ENCODE assay signal across 1 cellular context in genomic region chr17:48047741-48048320, GRCh38.
A peak's percentile ranks its signal among the peaks of the same experiment; 100 is the strongest.
TF ChIP-seq lines count a peak whose summit lies in the region.

No MANE protein-coding gene starts in this region.

TF ChIP-seq in HEK293, 187 proteins besides CTCF, POLR2A, EP300 and RAD21 (continued from another document and continues in another):
- no peak for TF ChIP-seq TSHZ1 (tag by site-specific recombination; IDR thresholded peaks at IDR 0.05; ENCODE audit: borderline replicate concordance)
- peak; percentile 93 for TF ChIP-seq ZBTB20 (tag by site-specific recombination; IDR thresholded peaks at IDR 0.05)
- TF ChIP-seq ZNF175 (tag by site-specific recombination; IDR thresholded peaks at IDR 0.05) = no peak
- no peak for TF ChIP-seq ZNF658 (tag by site-specific recombination; IDR thresholded peaks at IDR 0.05)
- TF ChIP-seq KLF9 (tag by site-specific recombination; IDR thresholded peaks at IDR 0.05; ENCODE audit: low read depth) = peak; percentile 51
- peak; percentile 91 for TF ChIP-seq KLF8 (tag by site-specific recombination; IDR thresholded peaks at IDR 0.05)
- TF ChIP-seq KLF1 (tag by site-specific recombination; IDR thresholded peaks at IDR 0.05) = peak; percentile 76
- no peak; the same call in 1 of the 2 replicates for TF ChIP-seq OSR2 (tag by site-specific recombination; IDR thresholded peaks at IDR 0.05)
- TF ChIP-seq ZEB2 (tag by site-specific recombination; IDR thresholded peaks at IDR 0.05) = peak; percentile 49
- TF ChIP-seq, protein P1, sequence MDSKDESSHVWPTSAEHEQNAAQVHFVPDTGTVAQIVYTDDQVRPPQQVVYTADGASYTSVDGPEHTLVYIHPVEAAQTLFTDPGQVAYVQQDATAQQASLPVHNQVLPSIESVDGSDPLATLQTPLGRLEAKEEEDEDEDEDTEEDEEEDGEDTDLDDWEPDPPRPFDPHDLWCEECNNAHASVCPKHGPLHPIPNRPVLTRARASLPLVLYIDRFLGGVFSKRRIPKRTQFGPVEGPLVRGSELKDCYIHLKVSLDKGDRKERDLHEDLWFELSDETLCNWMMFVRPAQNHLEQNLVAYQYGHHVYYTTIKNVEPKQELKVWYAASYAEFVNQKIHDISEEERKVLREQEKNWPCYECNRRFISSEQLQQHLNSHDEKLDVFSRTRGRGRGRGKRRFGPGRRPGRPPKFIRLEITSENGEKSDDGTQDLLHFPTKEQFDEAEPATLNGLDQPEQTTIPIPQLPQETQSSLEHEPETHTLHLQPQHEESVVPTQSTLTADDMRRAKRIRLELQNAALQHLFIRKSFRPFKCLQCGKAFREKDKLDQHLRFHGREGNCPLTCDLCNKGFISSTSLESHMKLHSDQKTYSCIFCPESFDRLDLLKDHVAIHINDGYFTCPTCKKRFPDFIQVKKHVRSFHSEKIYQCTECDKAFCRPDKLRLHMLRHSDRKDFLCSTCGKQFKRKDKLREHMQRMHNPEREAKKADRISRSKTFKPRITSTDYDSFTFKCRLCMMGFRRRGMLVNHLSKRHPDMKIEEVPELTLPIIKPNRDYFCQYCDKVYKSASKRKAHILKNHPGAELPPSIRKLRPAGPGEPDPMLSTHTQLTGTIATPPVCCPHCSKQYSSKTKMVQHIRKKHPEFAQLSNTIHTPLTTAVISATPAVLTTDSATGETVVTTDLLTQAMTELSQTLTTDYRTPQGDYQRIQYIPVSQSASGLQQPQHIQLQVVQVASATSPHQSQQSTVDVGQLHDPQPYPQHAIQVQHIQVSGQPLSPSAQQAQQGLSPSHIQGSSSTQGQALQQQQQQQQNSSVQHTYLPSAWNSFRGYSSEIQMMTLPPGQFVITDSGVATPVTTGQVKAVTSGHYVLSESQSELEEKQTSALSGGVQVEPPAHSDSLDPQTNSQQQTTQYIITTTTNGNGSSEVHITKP (tag by site-specific recombination; IDR thresholded peaks at IDR 0.05) = peak; percentile 79
- TF ChIP-seq ZNF529 (tag by site-specific recombination; IDR thresholded peaks at IDR 0.05; ENCODE audit: insufficient replicate concordance) = no peak
- no peak for TF ChIP-seq ZNF623 (tag by site-specific recombination; IDR thresholded peaks at IDR 0.05)
- TF ChIP-seq ZNF341 (tag by site-specific recombination; IDR thresholded peaks at IDR 0.05; ENCODE audit: low read depth) = peak; percentile 72
- TF ChIP-seq, protein P2, sequence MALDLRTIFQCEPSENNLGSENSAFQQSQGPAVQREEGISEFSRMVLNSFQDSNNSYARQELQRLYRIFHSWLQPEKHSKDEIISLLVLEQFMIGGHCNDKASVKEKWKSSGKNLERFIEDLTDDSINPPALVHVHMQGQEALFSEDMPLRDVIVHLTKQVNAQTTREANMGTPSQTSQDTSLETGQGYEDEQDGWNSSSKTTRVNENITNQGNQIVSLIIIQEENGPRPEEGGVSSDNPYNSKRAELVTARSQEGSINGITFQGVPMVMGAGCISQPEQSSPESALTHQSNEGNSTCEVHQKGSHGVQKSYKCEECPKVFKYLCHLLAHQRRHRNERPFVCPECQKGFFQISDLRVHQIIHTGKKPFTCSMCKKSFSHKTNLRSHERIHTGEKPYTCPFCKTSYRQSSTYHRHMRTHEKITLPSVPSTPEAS (tag by site-specific recombination; IDR thresholded peaks at IDR 0.05) = 0 out of 2 replicates have a peak, but pooled peaks have one; percentile 34
- peak; percentile 23; the same call in 1 of the 2 replicates for TF ChIP-seq KLF10 (tag by site-specific recombination; IDR thresholded peaks at IDR 0.05)
- peak; percentile 73 for TF ChIP-seq ZNF394 (tag by site-specific recombination; IDR thresholded peaks at IDR 0.05; ENCODE audit: borderline replicate concordance)
- TF ChIP-seq, protein P3, sequence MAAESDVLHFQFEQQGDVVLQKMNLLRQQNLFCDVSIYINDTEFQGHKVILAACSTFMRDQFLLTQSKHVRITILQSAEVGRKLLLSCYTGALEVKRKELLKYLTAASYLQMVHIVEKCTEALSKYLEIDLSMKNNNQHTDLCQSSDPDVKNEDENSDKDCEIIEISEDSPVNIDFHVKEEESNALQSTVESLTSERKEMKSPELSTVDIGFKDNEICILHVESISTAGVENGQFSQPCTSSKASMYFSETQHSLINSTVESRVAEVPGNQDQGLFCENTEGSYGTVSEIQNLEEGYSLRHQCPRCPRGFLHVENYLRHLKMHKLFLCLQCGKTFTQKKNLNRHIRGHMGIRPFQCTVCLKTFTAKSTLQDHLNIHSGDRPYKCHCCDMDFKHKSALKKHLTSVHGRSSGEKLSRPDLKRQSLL (tag by site-specific recombination; IDR thresholded peaks at IDR 0.05) = peak; percentile 60
- TF ChIP-seq ZNF354C (tag by site-specific recombination; IDR thresholded peaks at IDR 0.05; ENCODE audit: borderline replicate concordance, low read depth) = no peak
- TF ChIP-seq ZNF596 (tag by site-specific recombination; IDR thresholded peaks at IDR 0.05) = no peak
- no peak for TF ChIP-seq ZNF112 (tag by site-specific recombination; IDR thresholded peaks at IDR 0.05)
- TF ChIP-seq ZNF362 (tag by site-specific recombination; IDR thresholded peaks at IDR 0.05) = no peak
- TF ChIP-seq, protein P4, sequence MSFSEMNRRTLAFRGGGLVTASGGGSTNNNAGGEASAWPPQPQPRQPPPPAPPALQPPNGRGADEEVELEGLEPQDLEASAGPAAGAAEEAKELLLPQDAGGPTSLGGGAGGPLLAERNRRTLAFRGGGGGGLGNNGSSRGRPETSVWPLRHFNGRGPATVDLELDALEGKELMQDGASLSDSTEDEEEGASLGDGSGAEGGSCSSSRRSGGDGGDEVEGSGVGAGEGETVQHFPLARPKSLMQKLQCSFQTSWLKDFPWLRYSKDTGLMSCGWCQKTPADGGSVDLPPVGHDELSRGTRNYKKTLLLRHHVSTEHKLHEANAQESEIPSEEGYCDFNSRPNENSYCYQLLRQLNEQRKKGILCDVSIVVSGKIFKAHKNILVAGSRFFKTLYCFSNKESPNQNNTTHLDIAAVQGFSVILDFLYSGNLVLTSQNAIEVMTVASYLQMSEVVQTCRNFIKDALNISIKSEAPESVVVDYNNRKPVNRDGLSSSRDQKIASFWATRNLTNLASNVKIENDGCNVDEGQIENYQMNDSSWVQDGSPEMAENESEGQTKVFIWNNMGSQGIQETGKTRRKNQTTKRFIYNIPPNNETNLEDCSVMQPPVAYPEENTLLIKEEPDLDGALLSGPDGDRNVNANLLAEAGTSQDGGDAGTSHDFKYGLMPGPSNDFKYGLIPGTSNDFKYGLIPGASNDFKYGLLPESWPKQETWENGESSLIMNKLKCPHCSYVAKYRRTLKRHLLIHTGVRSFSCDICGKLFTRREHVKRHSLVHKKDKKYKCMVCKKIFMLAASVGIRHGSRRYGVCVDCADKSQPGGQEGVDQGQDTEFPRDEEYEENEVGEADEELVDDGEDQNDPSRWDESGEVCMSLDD (tag by site-specific recombination; IDR thresholded peaks at IDR 0.05) = peak; percentile 99
- TF ChIP-seq OVOL3 (tag by site-specific recombination; IDR thresholded peaks at IDR 0.05) = peak; percentile 77
- no peak for TF ChIP-seq ZNF133 (tag by site-specific recombination; IDR thresholded peaks at IDR 0.05)
- TF ChIP-seq ZBTB17 (tag by site-specific recombination; IDR thresholded peaks at IDR 0.05) = peak; percentile 88
- TF ChIP-seq ZNF140 (tag by site-specific recombination; IDR thresholded peaks at IDR 0.05) = no peak
- TF ChIP-seq ZNF530 (tag by site-specific recombination; IDR thresholded peaks at IDR 0.05; ENCODE audit: low read depth) = no peak
- peak; percentile 83; the same call in 1 of the 2 replicates for TF ChIP-seq GLI4 (tag by site-specific recombination; IDR thresholded peaks at IDR 0.05)
- no peak for TF ChIP-seq ZNF621 (tag by site-specific recombination; IDR thresholded peaks at IDR 0.05)
- no peak for TF ChIP-seq BCL11A (tag by site-specific recombination; IDR thresholded peaks at IDR 0.05; ENCODE audit: low read depth)
- TF ChIP-seq, protein P5, sequence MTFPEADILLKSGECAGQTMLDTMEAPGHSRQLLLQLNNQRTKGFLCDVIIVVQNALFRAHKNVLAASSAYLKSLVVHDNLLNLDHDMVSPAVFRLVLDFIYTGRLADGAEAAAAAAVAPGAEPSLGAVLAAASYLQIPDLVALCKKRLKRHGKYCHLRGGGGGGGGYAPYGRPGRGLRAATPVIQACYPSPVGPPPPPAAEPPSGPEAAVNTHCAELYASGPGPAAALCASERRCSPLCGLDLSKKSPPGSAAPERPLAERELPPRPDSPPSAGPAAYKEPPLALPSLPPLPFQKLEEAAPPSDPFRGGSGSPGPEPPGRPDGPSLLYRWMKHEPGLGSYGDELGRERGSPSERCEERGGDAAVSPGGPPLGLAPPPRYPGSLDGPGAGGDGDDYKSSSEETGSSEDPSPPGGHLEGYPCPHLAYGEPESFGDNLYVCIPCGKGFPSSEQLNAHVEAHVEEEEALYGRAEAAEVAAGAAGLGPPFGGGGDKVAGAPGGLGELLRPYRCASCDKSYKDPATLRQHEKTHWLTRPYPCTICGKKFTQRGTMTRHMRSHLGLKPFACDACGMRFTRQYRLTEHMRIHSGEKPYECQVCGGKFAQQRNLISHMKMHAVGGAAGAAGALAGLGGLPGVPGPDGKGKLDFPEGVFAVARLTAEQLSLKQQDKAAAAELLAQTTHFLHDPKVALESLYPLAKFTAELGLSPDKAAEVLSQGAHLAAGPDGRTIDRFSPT (tag by site-specific recombination; IDR thresholded peaks at IDR 0.05) = no peak; the same call in none of the 2 replicates
- peak; percentile 54 for TF ChIP-seq ZNF121 (tag by site-specific recombination; IDR thresholded peaks at IDR 0.05)
- TF ChIP-seq, protein P6, sequence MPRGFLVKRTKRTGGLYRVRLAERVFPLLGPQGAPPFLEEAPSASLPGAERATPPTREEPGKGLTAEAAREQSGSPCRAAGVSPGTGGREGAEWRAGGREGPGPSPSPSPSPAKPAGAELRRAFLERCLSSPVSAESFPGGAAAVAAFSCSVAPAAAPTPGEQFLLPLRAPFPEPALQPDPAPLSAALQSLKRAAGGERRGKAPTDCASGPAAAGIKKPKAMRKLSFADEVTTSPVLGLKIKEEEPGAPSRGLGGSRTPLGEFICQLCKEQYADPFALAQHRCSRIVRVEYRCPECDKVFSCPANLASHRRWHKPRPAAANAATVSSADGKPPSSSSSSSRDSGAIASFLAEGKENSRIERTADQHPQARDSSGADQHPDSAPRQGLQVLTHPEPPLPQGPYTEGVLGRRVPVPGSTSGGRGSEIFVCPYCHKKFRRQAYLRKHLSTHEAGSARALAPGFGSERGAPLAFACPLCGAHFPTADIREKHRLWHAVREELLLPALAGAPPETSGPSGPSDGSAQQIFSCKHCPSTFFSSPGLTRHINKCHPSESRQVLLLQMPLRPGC (tag by site-specific recombination; IDR thresholded peaks at IDR 0.05) = peak; percentile 81
- no peak for TF ChIP-seq ZNF223 (tag by site-specific recombination; IDR thresholded peaks at IDR 0.05)
- TF ChIP-seq, protein P7, sequence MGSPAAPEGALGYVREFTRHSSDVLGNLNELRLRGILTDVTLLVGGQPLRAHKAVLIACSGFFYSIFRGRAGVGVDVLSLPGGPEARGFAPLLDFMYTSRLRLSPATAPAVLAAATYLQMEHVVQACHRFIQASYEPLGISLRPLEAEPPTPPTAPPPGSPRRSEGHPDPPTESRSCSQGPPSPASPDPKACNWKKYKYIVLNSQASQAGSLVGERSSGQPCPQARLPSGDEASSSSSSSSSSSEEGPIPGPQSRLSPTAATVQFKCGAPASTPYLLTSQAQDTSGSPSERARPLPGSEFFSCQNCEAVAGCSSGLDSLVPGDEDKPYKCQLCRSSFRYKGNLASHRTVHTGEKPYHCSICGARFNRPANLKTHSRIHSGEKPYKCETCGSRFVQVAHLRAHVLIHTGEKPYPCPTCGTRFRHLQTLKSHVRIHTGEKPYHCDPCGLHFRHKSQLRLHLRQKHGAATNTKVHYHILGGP (tag by site-specific recombination; IDR thresholded peaks at IDR 0.05) = no peak
- TF ChIP-seq ZBTB49 (tag by site-specific recombination; IDR thresholded peaks at IDR 0.05; ENCODE audit: low read depth) = no peak
- no peak for TF ChIP-seq ZNF830 (tag by site-specific recombination; IDR thresholded peaks at IDR 0.05; ENCODE audit: low read depth)
- TF ChIP-seq ZNF391 (tag by site-specific recombination; IDR thresholded peaks at IDR 0.05; ENCODE audit: borderline replicate concordance, low read depth) = peak; percentile 94
